Comparison of ENCODE assay signal across 9 cellular contexts in the genomic region with DNA sequence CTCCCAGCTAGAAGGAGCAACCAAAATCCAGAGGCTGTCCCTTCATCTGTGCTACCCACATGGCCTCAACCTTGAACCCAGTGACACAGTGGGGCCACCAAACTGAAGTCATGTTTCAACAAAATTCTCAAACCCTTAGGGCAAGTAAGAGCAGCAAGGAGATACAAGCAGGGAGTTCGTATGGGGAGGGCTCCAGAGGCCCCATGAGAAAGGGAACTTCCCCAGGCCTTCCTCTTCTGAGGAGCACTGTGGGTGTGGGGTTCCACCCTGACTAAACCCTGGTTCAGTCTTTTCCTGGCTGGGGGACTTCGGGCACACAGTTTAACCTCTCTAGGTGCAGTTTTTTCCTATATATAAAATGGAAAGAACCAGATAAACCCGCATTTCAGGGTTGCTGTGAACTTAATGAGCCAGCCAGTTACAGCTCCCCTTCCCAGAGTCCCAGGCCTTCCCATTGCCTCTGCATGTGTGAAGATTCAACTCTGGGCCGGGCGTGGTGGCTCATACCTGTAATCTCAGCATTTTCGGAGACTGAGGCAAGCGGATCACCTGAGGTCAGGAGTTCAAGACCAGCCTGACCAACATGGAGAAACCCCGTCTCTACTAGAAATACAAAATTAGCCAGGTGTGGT. TPM values are rescaled to one million over a fixed set of nuclear protein-coding genes. Genes with fewer than 3 reads are reported as not detected.
A peak's percentile ranks its signal among the peaks of the same experiment; 100 is the strongest.
DNase-seq lines count a peak whose midpoint lies in the region; ATAC-seq and TF ChIP-seq lines count a peak whose summit lies in the region.
"Had no signal": no experiment of that assay in that cellular context is flagged by ENCODE, and none has a peak within 500 bp of the region (broad histone marks: within the 10 kb centered on the region; RNA-seq: fewer than 3 reads in every experiment).

No MANE protein-coding gene starts in this region.

- H3K27me3 ChIP-seq in Loucy (ENCODE audit: insufficient read depth, low read length, poor library complexity, severe bottlenecking), result no peaks in the 10 kb centered on the region
- no peaks in the 10 kb centered on the region for H3K27me3 ChIP-seq in mucosa of rectum (ENCODE audit: control insufficient read depth in 2 of 2, insufficient read depth in 2 of 2, low read length in 2 of 2)

- TF ChIP-seq CTCF in Loucy (conservative IDR thresholded peaks at IDR 0.05; ENCODE audit: low read length), result no peak

- peak overlapping the region; percentile 48 to 70 for H3K27ac ChIP-seq in mucosa of rectum (ENCODE audit: low read depth in 2 of 2, low read length in 2 of 2)

- peak overlapping the region; percentile 99 for H2AFZ ChIP-seq in Loucy (ENCODE audit: low read length)

- H3K36me3 ChIP-seq in Loucy (ENCODE audit: insufficient read depth, low read length) (no peaks in the 10 kb centered on the region), mucosa of rectum (ENCODE audit: control insufficient read depth in 2 of 2, insufficient read depth in 2 of 2, low read length in 2 of 2) (no peaks in the 10 kb centered on the region)

- H3K4me3 ChIP-seq in Loucy (ENCODE audit: low read length, poor library complexity, severe bottlenecking) (no peak overlapping the region), mucosa of rectum (ENCODE audit: low read length in 2 of 2) (no peak overlapping the region)

- H3K27me3 Mint-ChIP-seq in activated naive CD4-positive, alpha-beta T cell treated with anti-CD3 and anti-CD28 coated beads, Interleukin-2, amount 10 ng/mL, durations not matched to agents 7 days and 5 days, result peaks cover 4% of the 10 kb centered on the region

- H3K9ac ChIP-seq in Loucy (ENCODE audit: low read depth, low read length, poor library complexity, severe bottlenecking) (no peak overlapping the region), mucosa of rectum (ENCODE audit: low read depth in 1 of 2, low read length in 2 of 2) (no peak overlapping the region)

- no peaks in the 10 kb centered on the region for H3K9me3 Mint-ChIP-seq in activated naive CD4-positive, alpha-beta T cell treated with anti-CD3 and anti-CD28 coated beads, Interleukin-2, amount 10 ng/mL, durations not matched to agents 7 days and 5 days
- H3K9me3 Mint-ChIP-seq: nephron had no signal

- H3F3A ChIP-seq in Loucy (ENCODE audit: low read depth), result no peaks in the 10 kb centered on the region

- H3K9me3 ChIP-seq in Loucy (ENCODE audit: insufficient read depth, low read depth, low read length) (no peaks in the 10 kb centered on the region), mucosa of rectum (ENCODE audit: control insufficient read depth in 2 of 2, low read length in 2 of 2) (no peaks in the 10 kb centered on the region)

- no peaks in the 10 kb centered on the region for H4K20me1 ChIP-seq in Loucy (ENCODE audit: insufficient read depth, low read length, poor library complexity, severe bottlenecking)

- H3K4me3 Mint-ChIP-seq in activated naive CD4-positive, alpha-beta T cell treated with anti-CD3 and anti-CD28 coated beads, Interleukin-2, amount 10 ng/mL, durations not matched to agents 7 days and 5 days, result no peak overlapping the region
- H3K4me3 Mint-ChIP-seq: nephron had no signal

- CTCF ChIA-PET in activated naive CD4-positive, alpha-beta T cell treated with anti-CD3 and anti-CD28 coated beads, Interleukin-2, amount 10 ng/mL, durations not matched to agents 7 days and 5 days (lab: Charles Lee), result interaction anchor here (0.6 to 1.3 kb wide), 4 partner anchors 19 to 547 kb away, joined by 3 read pairs; a partner anchor contains a TSS

- no peaks in the 10 kb centered on the region for H3K36me3 Mint-ChIP-seq in activated naive CD4-positive, alpha-beta T cell treated with anti-CD3 and anti-CD28 coated beads, Interleukin-2, amount 10 ng/mL, durations not matched to agents 7 days and 5 days

- no peak for ATAC-seq in GM18870 (IDR thresholded peaks at IDR 0.05; ENCODE audit: unreplicated experiment)
- ATAC-seq in HG02588 (IDR thresholded peaks at IDR 0.05; ENCODE audit: unreplicated experiment), result no peak
- ATAC-seq in HG03139 (IDR thresholded peaks at IDR 0.05; ENCODE audit: unreplicated experiment), result no peak

- H3K4me1 Mint-ChIP-seq in activated naive CD4-positive, alpha-beta T cell treated with anti-CD3 and anti-CD28 coated beads, Interleukin-2, amount 10 ng/mL, durations not matched to agents 7 days and 5 days, result peaks cover 55% of the 10 kb centered on the region

- peak overlapping the region; percentile 94 for H3K27ac Mint-ChIP-seq in activated naive CD4-positive, alpha-beta T cell treated with anti-CD3 and anti-CD28 coated beads, Interleukin-2, amount 10 ng/mL, durations not matched to agents 7 days and 5 days
- H3K27ac Mint-ChIP-seq: nephron had no signal

- peak overlapping the region; percentile 30 for H3K4me2 ChIP-seq in Loucy (ENCODE audit: low read depth, low read length, poor library complexity, severe bottlenecking)

- DNase-seq in AML-193 (lab: John Stamatoyannopoulos, UW) (peak; percentile 82 to 87), mucosa of gallbladder (ENCODE audit: low spot score) (no peak)
- DNase-seq in activated naive CD4-positive, alpha-beta T cell treated with anti-CD3 and anti-CD28 coated beads, Interleukin-2, amount 10 ng/mL, durations not matched to agents 7 days and 5 days, result no peak

- H3K79me2 ChIP-seq in Loucy (ENCODE audit: insufficient read depth, low read length), result no peaks in the 10 kb centered on the region

- no peaks in the 10 kb centered on the region for H3K9me2 ChIP-seq in Loucy (replicated peaks; ENCODE audit: low read depth, low read length)

- H3K4me1 ChIP-seq in Loucy (ENCODE audit: insufficient read depth, low read length, poor library complexity, severe bottlenecking) (peaks cover 30% of the 10 kb centered on the region), mucosa of rectum (ENCODE audit: control insufficient read depth in 2 of 2, insufficient read depth in 2 of 2, low read length in 2 of 2) (peaks cover 4 to 6% of the 10 kb centered on the region in 2 donors)

RNA-seq across cellular contexts. Expression of a gene that starts 8.0 kb away (rescaled TPM):
- total RNA-seq in mucosa of gallbladder, result 18.3 TPM

RNA-seq across cellular contexts. Expression of a gene that starts 33.8 kb away (rescaled TPM):
- total RNA-seq in mucosa of gallbladder, result 36.5 TPM

RNA-seq across cellular contexts. Expression of a gene that starts 50.0 kb away (rescaled TPM):
- total RNA-seq in mucosa of gallbladder, result 25.6 TPM

Comparison
In these comparisons a context has a peak if more than half of its experiments do, and no peak if none do; other contexts are left out.
1. DNase-seq: peak in AML-193 (2 of 2); none in activated naive CD4-positive, alpha-beta T cell treated with anti-CD3 and anti-CD28 coated beads, Interleukin-2, amount 10 ng/mL, durations not matched to agents 7 days and 5 days (single experiment) and mucosa of gallbladder (single experiment).